Comparison of ENCODE assay signal across 17 cellular contexts in the genomic region with DNA sequence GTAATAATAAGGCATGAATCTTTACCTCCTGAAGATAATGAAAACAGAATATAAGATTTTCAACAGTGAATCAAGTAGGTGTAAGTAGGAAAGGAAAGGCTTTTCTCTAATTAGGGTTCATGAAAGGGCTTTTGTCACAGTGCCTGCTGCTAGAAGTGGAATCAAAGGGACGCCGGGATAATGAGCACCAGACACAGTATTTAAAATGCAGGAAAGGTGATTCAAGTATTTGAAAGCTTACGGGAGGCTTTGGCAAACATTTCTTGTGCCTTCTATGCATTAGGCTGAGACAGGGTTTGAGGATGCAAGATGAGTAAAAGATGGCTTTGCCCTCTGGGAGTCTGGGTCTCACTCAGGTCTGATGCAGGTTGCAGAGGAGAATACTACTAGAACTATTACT.
"Had no signal": no experiment of that assay in that cellular context is flagged by ENCODE, and none has a peak within 500 bp of the region (broad histone marks: within the 10 kb centered on the region; RNA-seq: fewer than 3 reads in every experiment).

No MANE protein-coding gene starts in this region.

- H3K9me3 Mint-ChIP-seq: activated CD4-positive, alpha-beta memory T cell treated with anti-CD3 and anti-CD28 coated beads, Interleukin-2, amount 10 ng/mL, durations not matched to agents 7 days and 5 days; activated naive CD8-positive, alpha-beta T cell treated with anti-CD3 and anti-CD28 coated beads for 36 hours; stimulated activated naive B cell treated with anti-CD40 and anti-IgM and Interleukin-4, amounts not matched to agents 10 μg/mL and 1 μg/mL and 100 μg/mL, for 72 hours had no signal

- H3K4me3 Mint-ChIP-seq: activated CD4-positive, alpha-beta memory T cell treated with anti-CD3 and anti-CD28 coated beads, Interleukin-2, amount 10 ng/mL, durations not matched to agents 7 days and 5 days; activated CD8-positive, alpha-beta memory T cell treated with anti-CD3 and anti-CD28 coated beads, Interleukin-2, amount 10 ng/mL, durations not matched to agents 7 days and 5 days; activated naive CD8-positive, alpha-beta T cell treated with anti-CD3 and anti-CD28 coated beads for 36 hours; natural killer cell treated with Interleukin-12 subunit alpha and Interleukin-12 subunit beta and Interleukin-15 and Interleukin-18, amount 100 ng/mL, for 72 hours; stimulated activated naive B cell treated with anti-CD40 and anti-IgM and Interleukin-4, amounts not matched to agents 10 μg/mL and 1 μg/mL and 100 μg/mL, for 72 hours had no signal

- DNase-seq: activated CD4-positive, alpha-beta memory T cell treated with anti-CD3 and anti-CD28 coated beads, Interleukin-2, amount 10 ng/mL, durations not matched to agents 7 days and 5 days; activated CD4-positive, alpha-beta T cell treated with anti-CD3 and anti-CD28 coated beads for 48 hours; activated CD4-positive, CD25-positive, alpha-beta regulatory T cell; activated CD8-positive, alpha-beta memory T cell treated with anti-CD3 and anti-CD28 coated beads, Interleukin-2, amount 10 ng/mL, durations not matched to agents 7 days and 5 days; activated naive CD8-positive, alpha-beta T cell treated with anti-CD3 and anti-CD28 coated beads for 36 hours; amniotic stem cell; effector CD8-positive, alpha-beta T cell; left cardiac atrium; nucleus accumbens; posterior cingulate gyrus; sigmoid colon; stimulated activated CD4-positive, alpha-beta T cell treated with anti-CD3 and anti-CD28 coated beads, Interleukin-4, amount 100 ng/mL, for 4 hours; stimulated activated naive B cell treated with anti-CD40 and anti-IgM and Interleukin-4, amounts not matched to agents 10 μg/mL and 1 μg/mL and 100 μg/mL, for 72 hours had no signal

- H3K4me1 ChIP-seq: esophagus muscularis mucosa, sigmoid colon had no signal

- FAIRE-seq: endothelial cell of umbilical vein had no signal

- H3K27ac Mint-ChIP-seq: activated CD4-positive, alpha-beta memory T cell treated with anti-CD3 and anti-CD28 coated beads, Interleukin-2, amount 10 ng/mL, durations not matched to agents 7 days and 5 days; activated CD8-positive, alpha-beta memory T cell treated with anti-CD3 and anti-CD28 coated beads, Interleukin-2, amount 10 ng/mL, durations not matched to agents 7 days and 5 days; activated naive CD8-positive, alpha-beta T cell treated with anti-CD3 and anti-CD28 coated beads for 36 hours; natural killer cell treated with Interleukin-12 subunit alpha and Interleukin-12 subunit beta and Interleukin-15 and Interleukin-18, amount 100 ng/mL, for 72 hours; stimulated activated naive B cell treated with anti-CD40 and anti-IgM and Interleukin-4, amounts not matched to agents 10 μg/mL and 1 μg/mL and 100 μg/mL, for 72 hours had no signal

- H3K9me3 ChIP-seq: esophagus muscularis mucosa, sigmoid colon, thoracic aorta had no signal

- H3K4me1 Mint-ChIP-seq: activated CD4-positive, alpha-beta memory T cell treated with anti-CD3 and anti-CD28 coated beads, Interleukin-2, amount 10 ng/mL, durations not matched to agents 7 days and 5 days; activated CD8-positive, alpha-beta memory T cell treated with anti-CD3 and anti-CD28 coated beads, Interleukin-2, amount 10 ng/mL, durations not matched to agents 7 days and 5 days; activated naive CD8-positive, alpha-beta T cell treated with anti-CD3 and anti-CD28 coated beads for 36 hours; stimulated activated naive B cell treated with anti-CD40 and anti-IgM and Interleukin-4, amounts not matched to agents 10 μg/mL and 1 μg/mL and 100 μg/mL, for 72 hours had no signal

- H3K4me3 ChIP-seq: esophagus muscularis mucosa, sigmoid colon, thoracic aorta had no signal

- H3K36me3 ChIP-seq: esophagus muscularis mucosa, sigmoid colon, thoracic aorta had no signal

- ATAC-seq: activated CD8-positive, alpha-beta memory T cell treated with anti-CD3 and anti-CD28 coated beads, Interleukin-2, amount 10 ng/mL, durations not matched to agents 7 days and 5 days; left cardiac atrium; natural killer cell treated with Interleukin-12 subunit alpha and Interleukin-12 subunit beta and Interleukin-15 and Interleukin-18, amount 100 ng/mL, for 72 hours; stimulated activated naive B cell treated with anti-CD40 and anti-IgM and Interleukin-4, amounts not matched to agents 10 μg/mL and 1 μg/mL and 100 μg/mL, for 72 hours had no signal

- H3K27ac ChIP-seq: esophagus muscularis mucosa, sigmoid colon, thoracic aorta had no signal

- H3K36me3 Mint-ChIP-seq: activated CD8-positive, alpha-beta memory T cell treated with anti-CD3 and anti-CD28 coated beads, Interleukin-2, amount 10 ng/mL, durations not matched to agents 7 days and 5 days; activated naive CD8-positive, alpha-beta T cell treated with anti-CD3 and anti-CD28 coated beads for 36 hours; natural killer cell treated with Interleukin-12 subunit alpha and Interleukin-12 subunit beta and Interleukin-15 and Interleukin-18, amount 100 ng/mL, for 72 hours; stimulated activated naive B cell treated with anti-CD40 and anti-IgM and Interleukin-4, amounts not matched to agents 10 μg/mL and 1 μg/mL and 100 μg/mL, for 72 hours had no signal
